In genomic region chr1:178168535-178168934, GRCh38 we compare ENCODE assay signal across 15 cellular contexts.
DNase-seq lines count a peak whose midpoint lies in the region; ATAC-seq, FAIRE-seq and TF ChIP-seq lines count a peak whose summit lies in the region.
"Had no signal": no experiment of that assay in that cellular context is flagged by ENCODE, and none has a peak within 500 bp of the region (broad histone marks: within the 10 kb centered on the region; RNA-seq: fewer than 3 reads in every experiment).

No MANE protein-coding gene starts in this region.

- DNase-seq in H54 (ENCODE audit: insufficient read length, low spot score) (no peak), RPMI7951 (ENCODE audit: low read depth) (peak; percentile 57), fibroblast of lung (ENCODE audit: low read depth in 2 of 2) (peak; percentile 21 to 77), SW480 (ENCODE audit: low spot score) (no peak), neural progenitor cell (ENCODE audit: low spot score) (no peak)
- DNase-seq: Calu3, Kasumi-1, NCI-H2029 treated with DMSO at 0.1 percent for 48 hours, SIG-M5 had no signal

- no peak overlapping the region for H3K4me3 Mint-ChIP-seq in neural progenitor cell
- H3K4me3 Mint-ChIP-seq: activated naive CD4-positive, alpha-beta T cell treated with anti-CD3 and anti-CD28 coated beads, Interleukin-2, amount 50 U/mL, for 24 hours; dendritic cell treated with granulocyte-macrophage colony-stimulating factor and Interleukin-4, amounts not matched to agents 40 ng/mL and 50 ng/mL, for 4 days; neural crest cell had no signal

- H3K9me3 ChIP-seq in fibroblast of lung (ENCODE audit: control insufficient read depth, insufficient read depth, low read depth, low read length) (no peaks in the 10 kb centered on the region), skeletal muscle satellite cell (replicated peaks; ENCODE audit: low read length) (no peaks in the 10 kb centered on the region), neural progenitor cell (ENCODE audit: low read depth) (no peaks in the 10 kb centered on the region)

- H3K27me3 ChIP-seq in fibroblast of lung (ENCODE audit: control insufficient read depth, insufficient read depth, low read length) (no peaks in the 10 kb centered on the region), skeletal muscle satellite cell (ENCODE audit: control insufficient read depth, insufficient read depth, low read length) (no peaks in the 10 kb centered on the region), neural progenitor cell (no peaks in the 10 kb centered on the region)

- H3K4me2 ChIP-seq in fibroblast of lung (ENCODE audit: extremely low read depth, insufficient read depth, low read length) (no peak overlapping the region), skeletal muscle satellite cell (ENCODE audit: low read length) (peak overlapping the region; percentile 25), neural progenitor cell (no peak overlapping the region)

- no peaks in the 10 kb centered on the region for H4K20me1 ChIP-seq in fibroblast of lung (ENCODE audit: control insufficient read depth, extremely low read depth, insufficient read depth, low read length)
- no peaks in the 10 kb centered on the region for H4K20me1 ChIP-seq in neural progenitor cell (ENCODE audit: low read depth)

- H3K27me3 Mint-ChIP-seq in neural progenitor cell (ENCODE audit: insufficient read depth, low read depth) = no peaks in the 10 kb centered on the region
- H3K27me3 Mint-ChIP-seq: dendritic cell treated with granulocyte-macrophage colony-stimulating factor and Interleukin-4, amounts not matched to agents 40 ng/mL and 50 ng/mL, for 4 days had no signal

- ATAC-seq in GM18873 (IDR thresholded peaks at IDR 0.05; ENCODE audit: low FRiP score, unreplicated experiment) = no peak
- ATAC-seq: left lobe of liver had no signal

- H3K36me3 ChIP-seq in fibroblast of lung (ENCODE audit: control insufficient read depth, insufficient read depth, low read length) = no peaks in the 10 kb centered on the region
- no peaks in the 10 kb centered on the region for H3K36me3 ChIP-seq in skeletal muscle satellite cell (ENCODE audit: insufficient read depth, low read length)
- H3K36me3 ChIP-seq in neural progenitor cell = no peaks in the 10 kb centered on the region

- no peak overlapping the region for H3K27ac Mint-ChIP-seq in neural progenitor cell
- H3K27ac Mint-ChIP-seq: activated naive CD4-positive, alpha-beta T cell treated with anti-CD3 and anti-CD28 coated beads, Interleukin-2, amount 50 U/mL, for 24 hours; dendritic cell treated with granulocyte-macrophage colony-stimulating factor and Interleukin-4, amounts not matched to agents 40 ng/mL and 50 ng/mL, for 4 days had no signal

- peaks cover 4% of the 10 kb centered on the region for H3K4me1 ChIP-seq in fibroblast of lung (ENCODE audit: control insufficient read depth, extremely low read depth, insufficient read depth, low read length)
- H3K4me1 ChIP-seq in skeletal muscle satellite cell (ENCODE audit: control insufficient read depth, insufficient read depth, low read length) = peaks cover 28% of the 10 kb centered on the region
- no peaks in the 10 kb centered on the region for H3K4me1 ChIP-seq in neural progenitor cell

- no peak overlapping the region for H2AFZ ChIP-seq in fibroblast of lung (ENCODE audit: low read length)
- H2AFZ ChIP-seq in neural progenitor cell (replicated peaks) = no peak overlapping the region

- H3K27ac ChIP-seq in fibroblast of lung (ENCODE audit: insufficient read depth, low read length) (no peak overlapping the region), neural progenitor cell (no peak overlapping the region)

- TF ChIP-seq CTCF in fibroblast of lung (conservative IDR thresholded peaks at IDR 0.05 in 1 of 2, IDR thresholded peaks at IDR 0.05 in 1 of 2; ENCODE audit: low read depth in 1 of 2, low read length in 2 of 2) (no peak), neural progenitor cell (IDR thresholded peaks at IDR 0.05) (no peak)

- no peak overlapping the region for H3K9ac ChIP-seq in fibroblast of lung (ENCODE audit: insufficient read depth, low read length)
- H3K9ac ChIP-seq in skeletal muscle satellite cell (ENCODE audit: low read depth, low read length) = peak overlapping the region; percentile 20
- no peak overlapping the region for H3K9ac ChIP-seq in neural progenitor cell

- FAIRE-seq in H54 (lab: Jason Lieb, UNC) = peak; percentile 98

- H3K9me3 Mint-ChIP-seq in neural progenitor cell = no peaks in the 10 kb centered on the region
- H3K9me3 Mint-ChIP-seq: activated naive CD4-positive, alpha-beta T cell treated with anti-CD3 and anti-CD28 coated beads, Interleukin-2, amount 50 U/mL, for 24 hours; dendritic cell treated with granulocyte-macrophage colony-stimulating factor and Interleukin-4, amounts not matched to agents 40 ng/mL and 50 ng/mL, for 4 days; neural crest cell had no signal

- no peak overlapping the region for H3K4me3 ChIP-seq in fibroblast of lung (replicated peaks in 1 of 4; ENCODE audit: control extremely low read depth in 1 of 4, insufficient read depth in 1 of 4, low read depth in 3 of 4, low read length in 4 of 4)
- H3K4me3 ChIP-seq in skeletal muscle satellite cell (ENCODE audit: low read length) = no peak overlapping the region
- H3K4me3 ChIP-seq in neural progenitor cell = no peak overlapping the region

- H3K36me3 Mint-ChIP-seq in neural progenitor cell = no peaks in the 10 kb centered on the region
- H3K36me3 Mint-ChIP-seq: activated naive CD4-positive, alpha-beta T cell treated with anti-CD3 and anti-CD28 coated beads, Interleukin-2, amount 50 U/mL, for 24 hours had no signal

- no peaks in the 10 kb centered on the region for H3F3A ChIP-seq in neural progenitor cell (ENCODE audit: low read depth)

- H3K79me2 ChIP-seq in fibroblast of lung (ENCODE audit: control insufficient read depth, insufficient read depth, low read length) (peaks cover 8% of the 10 kb centered on the region), neural progenitor cell (ENCODE audit: low read depth) (peaks cover 13% of the 10 kb centered on the region)

- peaks cover 24% of the 10 kb centered on the region for H3K4me1 Mint-ChIP-seq in neural progenitor cell
- H3K4me1 Mint-ChIP-seq: activated naive CD4-positive, alpha-beta T cell treated with anti-CD3 and anti-CD28 coated beads, Interleukin-2, amount 50 U/mL, for 24 hours; neural crest cell had no signal

- TF ChIP-seq POLR2A in H54 (IDR thresholded peaks at IDR 0.05; ENCODE audit: low read depth, low read length) = no peak

Comparison
In these comparisons a context has a peak if more than half of its experiments do, and no peak if none do; other contexts are left out.
1. DNase-seq: peak in RPMI7951 (single experiment) and fibroblast of lung (2 of 2); none in H54 (single experiment), SW480 (single experiment) and neural progenitor cell (single experiment).